In genomic region chr14:104882325-104882973, GRCh38 we compare ENCODE assay signal across 8 cellular contexts. TPM values are rescaled to one million over a fixed set of nuclear protein-coding genes. Genes with fewer than 3 reads are reported as not detected.
DNase-seq lines count a peak whose midpoint lies in the region; ATAC-seq and TF ChIP-seq lines count a peak whose summit lies in the region.

No MANE protein-coding gene starts in this region.

- peaks cover 0 to 10% of the 10 kb centered on the region in 2 donors for H3K36me3 ChIP-seq in body of pancreas (replicated peaks in 1 of 2; ENCODE audit: insufficient read depth in 1 of 2, low read depth in 2 of 2)
- peaks cover 15% of the 10 kb centered on the region for H3K36me3 ChIP-seq in osteoblast (ENCODE audit: insufficient read depth, low read length)

- no peak overlapping the region for H3K27ac ChIP-seq in body of pancreas
- no peak overlapping the region for H3K27ac ChIP-seq in osteoblast (ENCODE audit: low read depth, low read length)

- H3K9me3 ChIP-seq in body of pancreas = no peaks in the 10 kb centered on the region
- no peaks in the 10 kb centered on the region for H3K9me3 ChIP-seq in osteoblast (ENCODE audit: low read depth, low read length)

- peak; percentile 33 for ATAC-seq in body of pancreas
- ATAC-seq in HG02938 (IDR thresholded peaks at IDR 0.05; ENCODE audit: unreplicated experiment) = no peak

- 84 to 100% methylated on average over 1 to 12 of the region's 13 CpGs for WGBS in body of pancreas, 2 donors

- DNase-seq in DMS 273 (lab: John Stamatoyannopoulos, UW; ENCODE audit: unreplicated experiment) (peak; percentile 66), DMS 273 treated with DMSO at 0.1 percent for 48 hours (lab: John Stamatoyannopoulos, UW) (no peak), NCI-H1436 treated with DMSO at 0.1 percent for 48 hours (lab: John Stamatoyannopoulos, UW) (peak; percentile 0), body of pancreas (peak; percentile 28 to 53 (median 42)), osteoblast (ENCODE audit: insufficient read length, low spot score, missing footprints) (peak; percentile 92), ureter (ENCODE audit: low spot score) (no peak)
- no peak for DNase-seq in stimulated activated CD4-positive, alpha-beta T cell treated with anti-CD3 and anti-CD28 coated beads, Interleukin-4, amount 100 ng/mL, for 1 hour

- H2AFZ ChIP-seq in osteoblast (ENCODE audit: low read length) = no peak overlapping the region

- intact Hi-C loops in body of pancreas (cut with DNase I) = no loop called here

- H4K20me1 ChIP-seq in osteoblast (ENCODE audit: insufficient read depth, low read length) = peaks cover 7% of the 10 kb centered on the region

- TF ChIP-seq CTCF in body of pancreas (IDR thresholded peaks at IDR 0.05) (no peak), osteoblast (IDR thresholded peaks at IDR 0.05; ENCODE audit: extremely low read depth, low read depth, low read length) (no peak)

- H3K4me3 ChIP-seq in body of pancreas = no peak overlapping the region
- H3K4me3 ChIP-seq in osteoblast (ENCODE audit: insufficient read depth, low read length) = no peak overlapping the region

- H3K4me1 ChIP-seq in body of pancreas (no peaks in the 10 kb centered on the region), osteoblast (ENCODE audit: insufficient read depth, low read length) (no peaks in the 10 kb centered on the region)

- H3K4me2 ChIP-seq in osteoblast (ENCODE audit: insufficient read depth, low read length) = no peak overlapping the region

- no peak for TF ChIP-seq POLR2A in body of pancreas (IDR thresholded peaks at IDR 0.05)

- H3K79me2 ChIP-seq in osteoblast (ENCODE audit: insufficient read depth, low read length) = no peaks in the 10 kb centered on the region

- H3K27me3 ChIP-seq in body of pancreas = no peaks in the 10 kb centered on the region
- H3K27me3 ChIP-seq in osteoblast (ENCODE audit: insufficient read depth, low read length) = no peaks in the 10 kb centered on the region

RNA-seq across cellular contexts. Expression of gene CEP170B, which starts 17.4 kb away (rescaled TPM):
- total RNA-seq in body of pancreas = 10 to 100 TPM; 23.6 to 41.9 TPM
- 17.1 and 21.0 TPM in 2 replicates for total RNA-seq in osteoblast
- 42.2 TPM for total RNA-seq in ureter

RNA-seq across cellular contexts. Expression of gene PLD4, which starts 42.2 kb away (rescaled TPM):
- not detected for total RNA-seq in body of pancreas
- not detected in 2 replicates for total RNA-seq in osteoblast
- 2.6 TPM for total RNA-seq in ureter

Comparison
In these comparisons a context has a peak if more than half of its experiments do, and no peak if none do; other contexts are left out.
1. DNase-seq: peak in DMS 273 (single experiment), NCI-H1436 treated with DMSO at 0.1 percent for 48 hours (single experiment), body of pancreas (4 of 4) and osteoblast (single experiment); none in DMS 273 treated with DMSO at 0.1 percent for 48 hours (single experiment), stimulated activated CD4-positive, alpha-beta T cell treated with anti-CD3 and anti-CD28 coated beads, Interleukin-4, amount 100 ng/mL, for 1 hour (single experiment) and ureter (single experiment).